ENCODE assay signal across 1 cellular context in the genomic region with DNA sequence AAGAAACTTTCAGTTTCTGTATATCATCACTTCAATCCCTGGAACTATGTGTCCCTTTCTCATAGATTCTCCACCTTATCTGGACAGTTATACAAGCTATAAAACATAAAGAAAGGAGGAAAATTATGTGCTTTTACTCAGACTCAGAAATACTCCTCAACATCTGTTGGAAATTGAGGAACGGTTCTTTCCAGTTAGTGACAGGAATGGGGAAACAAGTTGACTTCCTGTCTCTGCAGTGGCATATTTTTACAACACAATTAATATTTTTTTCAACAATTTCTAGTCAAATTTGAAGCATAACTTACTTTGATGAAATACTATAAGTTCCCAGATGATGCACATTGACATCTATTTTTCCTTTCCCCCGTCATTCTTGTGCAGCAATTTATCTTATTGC.
TF ChIP-seq lines count a peak whose summit lies in the region.

No MANE protein-coding gene starts in this region.

TF ChIP-seq in HepG2, 621 proteins besides CTCF, POLR2A, EP300 and RAD21:
- TF ChIP-seq, protein P1, sequence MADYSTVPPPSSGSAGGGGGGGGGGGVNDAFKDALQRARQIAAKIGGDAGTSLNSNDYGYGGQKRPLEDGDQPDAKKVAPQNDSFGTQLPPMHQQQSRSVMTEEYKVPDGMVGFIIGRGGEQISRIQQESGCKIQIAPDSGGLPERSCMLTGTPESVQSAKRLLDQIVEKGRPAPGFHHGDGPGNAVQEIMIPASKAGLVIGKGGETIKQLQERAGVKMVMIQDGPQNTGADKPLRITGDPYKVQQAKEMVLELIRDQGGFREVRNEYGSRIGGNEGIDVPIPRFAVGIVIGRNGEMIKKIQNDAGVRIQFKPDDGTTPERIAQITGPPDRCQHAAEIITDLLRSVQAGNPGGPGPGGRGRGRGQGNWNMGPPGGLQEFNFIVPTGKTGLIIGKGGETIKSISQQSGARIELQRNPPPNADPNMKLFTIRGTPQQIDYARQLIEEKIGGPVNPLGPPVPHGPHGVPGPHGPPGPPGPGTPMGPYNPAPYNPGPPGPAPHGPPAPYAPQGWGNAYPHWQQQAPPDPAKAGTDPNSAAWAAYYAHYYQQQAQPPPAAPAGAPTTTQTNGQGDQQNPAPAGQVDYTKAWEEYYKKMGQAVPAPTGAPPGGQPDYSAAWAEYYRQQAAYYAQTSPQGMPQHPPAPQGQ (CRISPR knock-in tag; IDR thresholded peaks at IDR 0.05; ENCODE audit: borderline replicate concordance) = no peak
